14 cellular contexts compared by ENCODE assay signal in genomic region chr9:129289131-129289731, GRCh38.
DNase-seq lines count a peak whose midpoint lies in the region; ATAC-seq, FAIRE-seq and TF ChIP-seq lines count a peak whose summit lies in the region.
"Had no signal": no experiment of that assay in that cellular context is flagged by ENCODE, and none has a peak within 500 bp of the region (broad histone marks: within the 10 kb centered on the region; RNA-seq: fewer than 3 reads in every experiment).

No MANE protein-coding gene starts in this region.

- FAIRE-seq in HepG2 (lab: Jason Lieb, UNC) = no peak
- FAIRE-seq: small intestine had no signal

- WGBS in HepG2 (ENCODE audit: low lambda C conversion rate) = 6% methylated on average over 11 of the region's 13 CpGs

- no peaks in the 10 kb centered on the region for H3K9me3 ChIP-seq in HepG2 (ENCODE audit: low read length)
- H3K9me3 ChIP-seq: left lung had no signal

- no peaks in the 10 kb centered on the region for H4K20me1 ChIP-seq in HepG2 (ENCODE audit: insufficient read depth, low read length)

- peaks cover 22% of the 10 kb centered on the region for H3K4me1 Mint-ChIP-seq in stimulated activated memory B cell treated with anti-CD40 and anti-IgM and Interleukin-4, amounts not matched to agents 10 μg/mL and 1 μg/mL and 100 μg/mL, for 72 hours

- no peak for TF ChIP-seq RAD21 in HepG2 (CRISPR knock-in tag; IDR thresholded peaks at IDR 0.05)

- H3K9ac ChIP-seq in HepG2 (ENCODE audit: insufficient read depth, low read depth, low read length) = no peak overlapping the region

- H3K36me3 Mint-ChIP-seq in stimulated activated memory B cell treated with anti-CD40 and anti-IgM and Interleukin-4, amounts not matched to agents 10 μg/mL and 1 μg/mL and 100 μg/mL, for 72 hours = no peaks in the 10 kb centered on the region

- CTCF ChIA-PET in HepG2 (lab: Yijun Ruan, JAX; ENCODE audit: low intra/inter-chr PET ratio, low total read pairs) = no interaction called here

- TF ChIP-seq CTCF in HepG2 (CRISPR knock-in tag; IDR thresholded peaks at IDR 0.05) = no peak

- H3K36me3 ChIP-seq in HepG2 (replicated peaks in 1 of 2; ENCODE audit: control insufficient read depth in 1 of 2, insufficient read depth in 2 of 2, low read length in 2 of 2) = no peaks in the 10 kb centered on the region

- no peak overlapping the region for H2AFZ ChIP-seq in HepG2 (ENCODE audit: low read length)
- H2AFZ ChIP-seq: hepatocyte had no signal

- no TSS peak for BruUV-seq in HepG2 (replicated peaks; lab: Mats Ljungman, UMichigan)

- H3K79me2 ChIP-seq in HepG2 (ENCODE audit: insufficient read depth, low read length) = no peaks in the 10 kb centered on the region
- H3K79me2 ChIP-seq: hepatocyte had no signal

- H3K4me3 Mint-ChIP-seq in stimulated activated memory B cell treated with anti-CD40 and anti-IgM and Interleukin-4, amounts not matched to agents 10 μg/mL and 1 μg/mL and 100 μg/mL, for 72 hours = no peak overlapping the region
- H3K4me3 Mint-ChIP-seq: activated CD8-positive, alpha-beta T cell treated with anti-CD3 and anti-CD28 coated beads, Interleukin-2, amount 10 ng/mL, durations not matched to agents 7 days and 5 days had no signal

- peak; percentile 49 for DNase-seq in activated effector memory CD4-positive, alpha-beta T cell treated with anti-CD3 and anti-CD28 coated beads, Interleukin-2, amount 50 U/mL, for 16 hours
- DNase-seq in activated effector memory CD4-positive, alpha-beta T cell treated with Interleukin-2 at 50 U/mL for 16 hours = no peak
- DNase-seq in NCI-H774 (lab: John Stamatoyannopoulos, UW) (peak; percentile 95), HepG2 (ENCODE audit: low spot score) (no peak), ACHN (no peak), NCI-H187 treated with DMSO at 0.1 percent for 48 hours (lab: John Stamatoyannopoulos, UW) (no peak), amygdala (lab: John Stamatoyannopoulos, UW) (no peak)
- DNase-seq: activated CD8-positive, alpha-beta T cell treated with anti-CD3 and anti-CD28 coated beads, Interleukin-2, amount 10 ng/mL, durations not matched to agents 7 days and 5 days; NCI-H146; NCI-H82; small intestine had no signal

- no peak overlapping the region for H3K4me3 ChIP-seq in HepG2 (replicated peaks in 1 of 3; ENCODE audit: insufficient read depth in 1 of 3, low read depth in 2 of 3, low read length in 3 of 3)
- H3K4me3 ChIP-seq: hepatocyte, left lung had no signal

- TF ChIP-seq EP300 in HepG2 (IDR thresholded peaks at IDR 0.05; ENCODE audit: low read depth in 2 of 2, low read length in 2 of 2) (no peak), HepG2 (CRISPR knock-in tag; IDR thresholded peaks at IDR 0.05; ENCODE audit: borderline replicate concordance) (no peak)

- peak overlapping the region; percentile 39 for H3K27ac Mint-ChIP-seq in stimulated activated memory B cell treated with anti-CD40 and anti-IgM and Interleukin-4, amounts not matched to agents 10 μg/mL and 1 μg/mL and 100 μg/mL, for 72 hours
- H3K27ac Mint-ChIP-seq: activated CD8-positive, alpha-beta T cell treated with anti-CD3 and anti-CD28 coated beads, Interleukin-2, amount 10 ng/mL, durations not matched to agents 7 days and 5 days had no signal

- H3K4me2 ChIP-seq in HepG2 (ENCODE audit: low read depth, low read length) = peak overlapping the region; percentile 7; the same call in 1 of the 2 replicates
- H3K4me2 ChIP-seq: hepatocyte had no signal

- POLR2A ChIA-PET in HepG2 (lab: Yijun Ruan, JAX) = no interaction called here

- no peak overlapping the region for H3K27ac ChIP-seq in HepG2 (ENCODE audit: extremely low read length, insufficient read depth, low read length)
- H3K27ac ChIP-seq: hepatocyte, left lung had no signal

- no peak for TF ChIP-seq POLR2A in HepG2 (IDR thresholded peaks at IDR 0.05; ENCODE audit: insufficient read depth in 1 of 2, low read depth in 2 of 2, low read length in 2 of 2)

- H3K27me3 Mint-ChIP-seq in stimulated activated memory B cell treated with anti-CD40 and anti-IgM and Interleukin-4, amounts not matched to agents 10 μg/mL and 1 μg/mL and 100 μg/mL, for 72 hours = peaks cover 45% of the 10 kb centered on the region

- intact Hi-C loops in HepG2 (cut with micrococcal nuclease; ENCODE audit: unreplicated experiment) = no loop called here

- peaks cover under 1% of the 10 kb centered on the region; the same call in 1 of the 2 replicates for H3K4me1 ChIP-seq in HepG2 (ENCODE audit: insufficient read depth, low read length)

- ATAC-seq in HepG2 = no peak
- ATAC-seq in stimulated activated memory B cell treated with anti-CD40 and anti-IgM and Interleukin-4, amounts not matched to agents 10 μg/mL and 1 μg/mL and 100 μg/mL, for 72 hours = no peak
- ATAC-seq: activated CD8-positive, alpha-beta T cell treated with anti-CD3 and anti-CD28 coated beads, Interleukin-2, amount 10 ng/mL, durations not matched to agents 7 days and 5 days; left lung had no signal

- peaks cover 4 to 40% of the 10 kb centered on the region in 2 experiments for H3K27me3 ChIP-seq in HepG2 (ENCODE audit: control insufficient read depth in 1 of 2, insufficient read depth in 2 of 2, low read length in 2 of 2)
- H3K27me3 ChIP-seq: hepatocyte had no signal

- no peaks in the 10 kb centered on the region for H3K9me3 Mint-ChIP-seq in stimulated activated memory B cell treated with anti-CD40 and anti-IgM and Interleukin-4, amounts not matched to agents 10 μg/mL and 1 μg/mL and 100 μg/mL, for 72 hours

- in situ Hi-C loops in HepG2 (cut with HindIII; ENCODE audit: extremely low pct_ligation_motif_present, low pct_unique_long_range_greater_than_20kb) (no loop called here), ACHN (cut with HindIII; ENCODE audit: low pct_ligation_motif_present, low pct_unique_long_range_greater_than_20kb, low sequenced_read_pairs) (no loop called here)

TF ChIP-seq in HepG2, 621 proteins besides CTCF, POLR2A, EP300 and RAD21:
- TF ChIP-seq ZNF841 (CRISPR knock-in tag; IDR thresholded peaks at IDR 0.05; ENCODE audit: borderline replicate concordance) = no peak
- no peak for TF ChIP-seq MTF2 (CRISPR knock-in tag; IDR thresholded peaks at IDR 0.05; ENCODE audit: borderline replicate concordance)
- TF ChIP-seq TBP (CRISPR knock-in tag; IDR thresholded peaks at IDR 0.05) = no peak
- TF ChIP-seq FIP1L1 (IDR thresholded peaks at IDR 0.05; ENCODE audit: borderline replicate concordance, insufficient read depth, low read depth, low read length) = no peak
- TF ChIP-seq RXRB (CRISPR knock-in tag; IDR thresholded peaks at IDR 0.05; ENCODE audit: borderline replicate concordance) = no peak
- no peak for TF ChIP-seq IRX3 (CRISPR knock-in tag; IDR thresholded peaks at IDR 0.05; ENCODE audit: borderline replicate concordance, low read depth)
- TF ChIP-seq ZNF772 (CRISPR knock-in tag; IDR thresholded peaks at IDR 0.05) = no peak
- no peak for TF ChIP-seq CREBL2 (CRISPR knock-in tag; IDR thresholded peaks at IDR 0.05; ENCODE audit: borderline replicate concordance)
- TF ChIP-seq ZNF253 (CRISPR knock-in tag; IDR thresholded peaks at IDR 0.05; ENCODE audit: borderline replicate concordance) = no peak
- TF ChIP-seq DDIT3 (CRISPR knock-in tag; IDR thresholded peaks at IDR 0.05) = no peak
- TF ChIP-seq ZNF549 (CRISPR knock-in tag; IDR thresholded peaks at IDR 0.05) = no peak
- no peak for TF ChIP-seq ZNF33B (CRISPR knock-in tag; IDR thresholded peaks at IDR 0.05)
- no peak for TF ChIP-seq AGO1 (IDR thresholded peaks at IDR 0.05; ENCODE audit: low read depth, low read length, poor library complexity, severe bottlenecking)
- TF ChIP-seq GPBP1L1 (CRISPR knock-in tag; IDR thresholded peaks at IDR 0.05) = no peak
- no peak for TF ChIP-seq ZNF784 (CRISPR knock-in tag; IDR thresholded peaks at IDR 0.05; ENCODE audit: borderline replicate concordance)

Comparison
In these comparisons a context has a peak if more than half of its experiments do, and no peak if none do; other contexts are left out.
1. DNase-seq: peak in activated effector memory CD4-positive, alpha-beta T cell treated with anti-CD3 and anti-CD28 coated beads, Interleukin-2, amount 50 U/mL, for 16 hours (single experiment) and NCI-H774 (single experiment); none in activated effector memory CD4-positive, alpha-beta T cell treated with Interleukin-2 at 50 U/mL for 16 hours (single experiment), HepG2 (single experiment), ACHN (single experiment), NCI-H187 treated with DMSO at 0.1 percent for 48 hours (single experiment) and amygdala (0 of 56).